2 cellular contexts compared by ENCODE assay signal in genomic region chr7:150406565-150407421, GRCh38.
TF ChIP-seq lines count a peak whose summit lies in the region.

No MANE protein-coding gene starts in this region.

TF ChIP-seq in HCT116, 20 proteins besides CTCF, POLR2A, EP300 and RAD21:
- no peak for TF ChIP-seq JUND (IDR thresholded peaks at IDR 0.05)

TF ChIP-seq in GM12878, 131 proteins besides CTCF, POLR2A, EP300 and RAD21 (continues in another document):
- no peak for TF ChIP-seq SUZ12 (IDR thresholded peaks at IDR 0.05; ENCODE audit: unreplicated experiment)
- 0 out of 2 replicates have a peak, but pooled peaks have one; percentile 9 for TF ChIP-seq FOXM1 (IDR thresholded peaks at IDR 0.05; ENCODE audit: low read depth, low read length)
- TF ChIP-seq MTA2 (IDR thresholded peaks at IDR 0.05; ENCODE audit: low read depth): peak; percentile 68; the same call in 1 of the 2 replicates
- no peak for TF ChIP-seq MYC (IDR thresholded peaks at IDR 0.05; ENCODE audit: insufficient read depth, insufficient read length, insufficient replicate concordance, low read length, severe bottlenecking)
- TF ChIP-seq TCF12 (IDR thresholded peaks at IDR 0.05; ENCODE audit: low read depth, low read length): peak; percentile 83
- no peak for TF ChIP-seq FOS (IDR thresholded peaks at IDR 0.05; ENCODE audit: borderline replicate concordance, extremely low read depth, insufficient read length)
- TF ChIP-seq NR2F1 (conservative IDR thresholded peaks at IDR 0.05): peak; percentile 69
- no peak; the same call in 1 of the 2 replicates for TF ChIP-seq BACH1 (IDR thresholded peaks at IDR 0.05; ENCODE audit: borderline replicate concordance)
- no peak for TF ChIP-seq NR2C2 (IDR thresholded peaks at IDR 0.05; ENCODE audit: borderline replicate concordance, control insufficient read depth, insufficient read length, low read depth)
- no peak for TF ChIP-seq MXI1 (IDR thresholded peaks at IDR 0.05; ENCODE audit: low read depth, low read length)
- TF ChIP-seq LARP7 (IDR thresholded peaks at IDR 0.05): no peak
- peak; percentile 50 for TF ChIP-seq RUNX3 (IDR thresholded peaks at IDR 0.05; ENCODE audit: low read length)
- no peak for TF ChIP-seq RBBP5 (conservative IDR thresholded peaks at IDR 0.05)
- no peak for TF ChIP-seq ZSCAN29 (IDR thresholded peaks at IDR 0.05)
- peak; percentile 45 for TF ChIP-seq NKRF (conservative IDR thresholded peaks at IDR 0.05)
- TF ChIP-seq SRF (IDR thresholded peaks at IDR 0.05; ENCODE audit: low read depth in 2 of 2, low read length in 2 of 2): no peak
- peak; percentile 42; the same call in 1 of the 2 replicates for TF ChIP-seq BMI1 (IDR thresholded peaks at IDR 0.05; ENCODE audit: borderline replicate concordance)
- no peak for TF ChIP-seq WRNIP1 (IDR thresholded peaks at IDR 0.05; ENCODE audit: borderline replicate concordance, low read depth, low read length)
- TF ChIP-seq E2F8 (IDR thresholded peaks at IDR 0.05; ENCODE audit: low read depth, partially characterized antibody): peak; percentile 67
- no peak for TF ChIP-seq ATF3 (IDR thresholded peaks at IDR 0.05; ENCODE audit: borderline replicate concordance, extremely low read depth, low read depth, low read length)
- TF ChIP-seq HCFC1 (IDR thresholded peaks at IDR 0.05; ENCODE audit: low read length): no peak
- peak; percentile 55; the same call in 1 of the 2 replicates for TF ChIP-seq ATF7 (IDR thresholded peaks at IDR 0.05; ENCODE audit: low read depth)
- no peak; the same call in 1 of the 2 replicates for TF ChIP-seq RCOR1 (conservative IDR thresholded peaks at IDR 0.05; ENCODE audit: low read depth, low read length)
- TF ChIP-seq ZZZ3 (IDR thresholded peaks at IDR 0.05; ENCODE audit: control insufficient read depth, insufficient read length, low read depth): no peak
- no peak for TF ChIP-seq POU2F2 (IDR thresholded peaks at IDR 0.05; ENCODE audit: borderline replicate concordance, low read depth, low read length)
- peak; percentile 78 for TF ChIP-seq IRF4 (IDR thresholded peaks at IDR 0.05; ENCODE audit: low read depth, low read length)
- 0 out of 2 replicates have a peak, but pooled peaks have one; percentile 8 for TF ChIP-seq POLR2AphosphoS5 (IDR thresholded peaks at IDR 0.05; ENCODE audit: low read length)
- TF ChIP-seq ASH2L (IDR thresholded peaks at IDR 0.05; ENCODE audit: borderline replicate concordance, low read depth): peak; percentile 64; the same call in 1 of the 2 replicates
- TF ChIP-seq PAX5 (IDR thresholded peaks at IDR 0.05; ENCODE audit: borderline replicate concordance, low read depth, low read length): 0 out of 2 replicates have a peak, but pooled peaks have one; percentile 6
- TF ChIP-seq HDGF (IDR thresholded peaks at IDR 0.05): peak; percentile 91
- no peak for TF ChIP-seq SIX5 (IDR thresholded peaks at IDR 0.05; ENCODE audit: low read depth, low read length, severe bottlenecking)
- no peak for TF ChIP-seq TAF1 (IDR thresholded peaks at IDR 0.05; ENCODE audit: borderline replicate concordance, low read depth, low read length)
- no peak for TF ChIP-seq CBFB (IDR thresholded peaks at IDR 0.05; ENCODE audit: low read depth)
- TF ChIP-seq PML (IDR thresholded peaks at IDR 0.05; ENCODE audit: low read length): no peak
- TF ChIP-seq MAX (IDR thresholded peaks at IDR 0.05; ENCODE audit: low read depth, low read length): no peak
- TF ChIP-seq SMAD1 (IDR thresholded peaks at IDR 0.05; ENCODE audit: low read depth, partially characterized antibody): peak; percentile 25
- TF ChIP-seq MEF2A (IDR thresholded peaks at IDR 0.05; ENCODE audit: insufficient read depth, low read depth, low read length): no peak
- no peak for TF ChIP-seq BCLAF1 (IDR thresholded peaks at IDR 0.05)
- TF ChIP-seq RELB (IDR thresholded peaks at IDR 0.05; ENCODE audit: low read depth): peak; percentile 82
- TF ChIP-seq IKZF1 (conservative IDR thresholded peaks at IDR 0.05): peak; percentile 88
- peak; percentile 55; the same call in 1 of the 2 replicates for TF ChIP-seq PKNOX1 (IDR thresholded peaks at IDR 0.05)
- TF ChIP-seq IRF5 (IDR thresholded peaks at IDR 0.05; ENCODE audit: borderline replicate concordance): no peak
- TF ChIP-seq SKIL (IDR thresholded peaks at IDR 0.05; ENCODE audit: low read depth, poor library complexity, severe bottlenecking): peak; percentile 93
- TF ChIP-seq NBN (IDR thresholded peaks at IDR 0.05): peak; percentile 74
- no peak for TF ChIP-seq CBX3 (IDR thresholded peaks at IDR 0.05; ENCODE audit: borderline replicate concordance, low read depth)
- TF ChIP-seq NFYA (IDR thresholded peaks at IDR 0.05; ENCODE audit: borderline replicate concordance, low read depth, low read length): no peak
- no peak for TF ChIP-seq ATF2 (IDR thresholded peaks at IDR 0.05; ENCODE audit: low read length)
- peak; percentile 22; the same call in 1 of the 2 replicates for TF ChIP-seq SMARCA5 (IDR thresholded peaks at IDR 0.05)
- peak; percentile 55; the same call in 1 of the 2 replicates for TF ChIP-seq GATAD2B (conservative IDR thresholded peaks at IDR 0.05; ENCODE audit: low read depth)
